ENCODE assay signal across 1 cellular context in genomic region chr2:127408004-127408806, GRCh38.
TF ChIP-seq lines count a peak whose summit lies in the region.

No MANE protein-coding gene starts in this region.

TF ChIP-seq in HepG2, 621 proteins besides CTCF, POLR2A, EP300 and RAD21 (continued from another document and continues in another):
- TF ChIP-seq GMEB2 (CRISPR knock-in tag; IDR thresholded peaks at IDR 0.05; ENCODE audit: low read depth) (peak; percentile 48; the same call in 1 of the 2 replicates), AHDC1 (CRISPR knock-in tag; IDR thresholded peaks at IDR 0.05; ENCODE audit: borderline replicate concordance) (0 out of 2 replicates have a peak, but pooled peaks have one; percentile 32), KDM4B (CRISPR knock-in tag; IDR thresholded peaks at IDR 0.05) (no peak), KDM3A (CRISPR knock-in tag; IDR thresholded peaks at IDR 0.05; ENCODE audit: low read depth) (peak; percentile 38), AKNA (CRISPR knock-in tag; IDR thresholded peaks at IDR 0.05; ENCODE audit: borderline replicate concordance) (no peak), SIX4 (CRISPR knock-in tag; IDR thresholded peaks at IDR 0.05) (no peak), HNF4A (CRISPR knock-in tag; IDR thresholded peaks at IDR 0.05) (no peak), MAF1 (CRISPR knock-in tag; IDR thresholded peaks at IDR 0.05; ENCODE audit: borderline replicate concordance) (no peak), MEF2D (CRISPR knock-in tag; IDR thresholded peaks at IDR 0.05) (no peak), ZGPAT (CRISPR knock-in tag; IDR thresholded peaks at IDR 0.05) (peak; percentile 65; the same call in 1 of the 2 replicates), ZFY (CRISPR knock-in tag; IDR thresholded peaks at IDR 0.05) (peak; percentile 88), AGO2 (optimal IDR thresholded peaks at IDR 0.05; ENCODE audit: low read depth, low read length) (peak; percentile 79), MAFF (IDR thresholded peaks at IDR 0.05; ENCODE audit: low read depth, low read length) (peak; percentile 61; the same call in 1 of the 2 replicates), NR2C2 (CRISPR knock-in tag; IDR thresholded peaks at IDR 0.05; ENCODE audit: borderline replicate concordance) (no peak), KDM5B (CRISPR knock-in tag; IDR thresholded peaks at IDR 0.05; ENCODE audit: borderline replicate concordance) (peak; percentile 90), ZNF605 (CRISPR knock-in tag; IDR thresholded peaks at IDR 0.05) (0 out of 2 replicates have a peak, but pooled peaks have one; percentile 65), ZNF12 (CRISPR knock-in tag; IDR thresholded peaks at IDR 0.05) (0 out of 2 replicates have a peak, but pooled peaks have one; percentile 26), IRF9 (CRISPR knock-in tag; IDR thresholded peaks at IDR 0.05; ENCODE audit: borderline replicate concordance) (peak; percentile 92), GPN1 (CRISPR knock-in tag; IDR thresholded peaks at IDR 0.05; ENCODE audit: borderline replicate concordance) (no peak; the same call in 1 of the 2 replicates), UBTF (CRISPR knock-in tag; IDR thresholded peaks at IDR 0.05) (peak; percentile 90), ZNF343 (CRISPR knock-in tag; IDR thresholded peaks at IDR 0.05) (peak; percentile 87; the same call in 1 of the 2 replicates), MXI1 (IDR thresholded peaks at IDR 0.05; ENCODE audit: borderline replicate concordance, low read depth, low read length) (peak; percentile 84; the same call in 1 of the 3 replicates), ZUFSP (CRISPR knock-in tag; IDR thresholded peaks at IDR 0.05; ENCODE audit: borderline replicate concordance) (no peak), ZNF770 (CRISPR knock-in tag; IDR thresholded peaks at IDR 0.05) (peak; percentile 42)
